In genomic region chr10:47928225-47928624, GRCh38 we compare ENCODE assay signal across 3 cellular contexts. TPM values are rescaled to one million over a fixed set of nuclear protein-coding genes. Genes with fewer than 3 reads are reported as not detected.
"Had no signal": no experiment of that assay in that cellular context is flagged by ENCODE, and none has a peak within 500 bp of the region (broad histone marks: within the 10 kb centered on the region; RNA-seq: fewer than 3 reads in every experiment).

No MANE protein-coding gene starts in this region.

RNA-seq across cellular contexts. Expression of gene NPY4R2, which starts 9.8 kb away (rescaled TPM):
- total RNA-seq: LHCN-M2, MCF 10A, NCI-H460 had no signal
